ENCODE assay signal across 1 cellular context in the genomic region with DNA sequence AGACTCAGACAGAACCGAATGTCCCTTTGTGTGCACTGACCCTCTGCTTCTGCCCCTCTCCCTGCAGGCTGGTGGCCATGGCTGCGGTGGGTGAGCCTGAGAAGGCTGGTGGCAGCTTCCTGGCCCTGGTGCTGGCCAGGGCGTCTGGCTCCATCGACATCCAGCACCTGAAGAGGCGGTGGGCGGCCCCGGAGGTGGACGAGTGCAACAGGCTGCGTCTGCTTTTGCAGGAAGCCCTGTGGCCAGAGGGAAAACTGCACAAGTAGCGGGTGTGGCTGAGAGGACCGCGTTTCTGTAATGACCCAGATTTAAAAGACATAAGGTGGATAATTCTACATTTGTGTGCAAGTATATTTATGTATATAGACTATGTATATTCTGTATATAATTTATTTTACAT.
TF ChIP-seq lines count a peak whose summit lies in the region.

No MANE protein-coding gene starts in this region.

TF ChIP-seq in HCT116, 20 proteins besides CTCF, POLR2A, EP300 and RAD21 (continued from another document):
- no peak for TF ChIP-seq CEBPB (IDR thresholded peaks at IDR 0.05; ENCODE audit: low read depth)
- no peak for TF ChIP-seq TCF7L2 (IDR thresholded peaks at IDR 0.05; ENCODE audit: borderline replicate concordance, extremely low read depth, insufficient read depth, insufficient read length)
- TF ChIP-seq, protein P1, sequence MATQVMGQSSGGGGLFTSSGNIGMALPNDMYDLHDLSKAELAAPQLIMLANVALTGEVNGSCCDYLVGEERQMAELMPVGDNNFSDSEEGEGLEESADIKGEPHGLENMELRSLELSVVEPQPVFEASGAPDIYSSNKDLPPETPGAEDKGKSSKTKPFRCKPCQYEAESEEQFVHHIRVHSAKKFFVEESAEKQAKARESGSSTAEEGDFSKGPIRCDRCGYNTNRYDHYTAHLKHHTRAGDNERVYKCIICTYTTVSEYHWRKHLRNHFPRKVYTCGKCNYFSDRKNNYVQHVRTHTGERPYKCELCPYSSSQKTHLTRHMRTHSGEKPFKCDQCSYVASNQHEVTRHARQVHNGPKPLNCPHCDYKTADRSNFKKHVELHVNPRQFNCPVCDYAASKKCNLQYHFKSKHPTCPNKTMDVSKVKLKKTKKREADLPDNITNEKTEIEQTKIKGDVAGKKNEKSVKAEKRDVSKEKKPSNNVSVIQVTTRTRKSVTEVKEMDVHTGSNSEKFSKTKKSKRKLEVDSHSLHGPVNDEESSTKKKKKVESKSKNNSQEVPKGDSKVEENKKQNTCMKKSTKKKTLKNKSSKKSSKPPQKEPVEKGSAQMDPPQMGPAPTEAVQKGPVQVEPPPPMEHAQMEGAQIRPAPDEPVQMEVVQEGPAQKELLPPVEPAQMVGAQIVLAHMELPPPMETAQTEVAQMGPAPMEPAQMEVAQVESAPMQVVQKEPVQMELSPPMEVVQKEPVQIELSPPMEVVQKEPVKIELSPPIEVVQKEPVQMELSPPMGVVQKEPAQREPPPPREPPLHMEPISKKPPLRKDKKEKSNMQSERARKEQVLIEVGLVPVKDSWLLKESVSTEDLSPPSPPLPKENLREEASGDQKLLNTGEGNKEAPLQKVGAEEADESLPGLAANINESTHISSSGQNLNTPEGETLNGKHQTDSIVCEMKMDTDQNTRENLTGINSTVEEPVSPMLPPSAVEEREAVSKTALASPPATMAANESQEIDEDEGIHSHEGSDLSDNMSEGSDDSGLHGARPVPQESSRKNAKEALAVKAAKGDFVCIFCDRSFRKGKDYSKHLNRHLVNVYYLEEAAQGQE (IDR thresholded peaks at IDR 0.05; ENCODE audit: low read depth): no peak
- TF ChIP-seq ZNF274 (IDR thresholded peaks at IDR 0.05; ENCODE audit: low read depth, low read length): no peak
- no peak for TF ChIP-seq POLR2AphosphoS5 (IDR thresholded peaks at IDR 0.05; ENCODE audit: low read depth, low read length)
- no peak for TF ChIP-seq SP1 (IDR thresholded peaks at IDR 0.05; ENCODE audit: low read depth)
- TF ChIP-seq, protein P2, sequence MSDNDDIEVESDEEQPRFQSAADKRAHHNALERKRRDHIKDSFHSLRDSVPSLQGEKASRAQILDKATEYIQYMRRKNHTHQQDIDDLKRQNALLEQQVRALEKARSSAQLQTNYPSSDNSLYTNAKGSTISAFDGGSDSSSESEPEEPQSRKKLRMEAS (IDR thresholded peaks at IDR 0.05): no peak
- no peak for TF ChIP-seq ZFX (IDR thresholded peaks at IDR 0.05)
- no peak for TF ChIP-seq EGR1 (IDR thresholded peaks at IDR 0.05; ENCODE audit: low read depth)
- TF ChIP-seq ELF1 (IDR thresholded peaks at IDR 0.05; ENCODE audit: borderline replicate concordance, low read depth): no peak
- no peak for TF ChIP-seq EZH2 (IDR thresholded peaks at IDR 0.05)
TF ChIP-seq in HCT116: peak in this region for 0.
